In the genomic region with DNA sequence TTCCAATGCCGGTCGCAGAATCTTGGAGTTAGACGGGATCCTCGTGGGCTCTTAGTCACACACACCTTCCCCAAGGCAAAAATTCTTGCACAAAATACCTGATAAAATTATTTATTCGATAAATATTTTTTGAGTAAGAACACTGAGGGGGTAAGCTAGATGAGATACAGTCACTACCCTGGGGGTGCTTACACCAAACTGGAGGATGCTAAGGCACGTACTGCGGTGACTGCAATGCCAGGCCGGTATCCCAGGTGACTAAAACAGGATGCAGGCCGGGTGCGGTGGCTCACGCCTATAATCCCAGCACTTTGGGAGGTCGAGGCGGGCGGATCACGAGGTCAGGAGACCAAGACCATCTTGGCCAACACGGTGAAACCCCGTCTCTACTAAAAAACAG, we compare ENCODE assay signal across 14 cellular contexts. TPM values are rescaled to one million over a fixed set of nuclear protein-coding genes. Genes with fewer than 3 reads are reported as not detected.
DNase-seq lines count a peak whose midpoint lies in the region; ATAC-seq, FAIRE-seq and TF ChIP-seq lines count a peak whose summit lies in the region.
"Had no signal": no experiment of that assay in that cellular context is flagged by ENCODE, and none has a peak within 500 bp of the region (broad histone marks: within the 10 kb centered on the region; RNA-seq: fewer than 3 reads in every experiment).

No MANE protein-coding gene starts in this region.

- no peak for FAIRE-seq in H54 (lab: Jason Lieb, UNC)
- FAIRE-seq: TTC549, urothelium cell line had no signal

- TF ChIP-seq CTCF in activated B cell treated with CpG ODN at 0.5 μM for 24 hours (IDR thresholded peaks at IDR 0.05), result no peak

- H3K36me3 Mint-ChIP-seq in stimulated activated naive CD8-positive, alpha-beta T cell treated with anti-CD3 and anti-CD28 coated beads, Interleukin-15, Interleukin-2, amounts not matched to agents 100 ng/mL and 50 ng/mL, for 24 hours (ENCODE audit: low read depth), result no peaks in the 10 kb centered on the region
- peaks cover 7% of the 10 kb centered on the region for H3K36me3 Mint-ChIP-seq in activated B cell treated with CpG ODN at 0.5 μM for 24 hours (ENCODE audit: low read depth)
- H3K36me3 Mint-ChIP-seq in naive thymus-derived CD4-positive, alpha-beta T cell, result no peaks in the 10 kb centered on the region

- no peaks in the 10 kb centered on the region for H3K27me3 Mint-ChIP-seq in stimulated activated naive CD8-positive, alpha-beta T cell treated with anti-CD3 and anti-CD28 coated beads, Interleukin-15, Interleukin-2, amounts not matched to agents 100 ng/mL and 50 ng/mL, for 24 hours
- no peaks in the 10 kb centered on the region for H3K27me3 Mint-ChIP-seq in stimulated activated naive CD8-positive, alpha-beta T cell treated with anti-CD3 and anti-CD28 coated beads, Interleukin-15, amount 100 ng/mL, for 72 hours
- no peaks in the 10 kb centered on the region for H3K27me3 Mint-ChIP-seq in activated B cell treated with CpG ODN at 0.5 μM for 24 hours
- no peaks in the 10 kb centered on the region for H3K27me3 Mint-ChIP-seq in naive thymus-derived CD4-positive, alpha-beta T cell

- peaks cover 0 to 8% (median 0%) of the 10 kb centered on the region in 3 experiments for H3K36me3 ChIP-seq in naive thymus-derived CD4-positive, alpha-beta T cell (ENCODE audit: control insufficient read depth in 2 of 3, insufficient read depth in 3 of 3, low read length in 3 of 3)

- peaks cover 14 to 24% of the 10 kb centered on the region in 2 donors for H3K4me1 ChIP-seq in naive thymus-derived CD4-positive, alpha-beta T cell (ENCODE audit: control insufficient read depth in 2 of 2, insufficient read depth in 2 of 2, low read length in 2 of 2)

- intact Hi-C loops in activated B cell treated with CpG ODN at 0.5 μM for 24 hours (cut with micrococcal nuclease), result loop anchor here (5.0 to 10.0 kb wide), 3 partner anchors 266 to 593 kb away; a partner anchor contains a TSS
- intact Hi-C loops in naive thymus-derived CD4-positive, alpha-beta T cell (cut with micrococcal nuclease), result loop anchor here (5.0 to 10.0 kb wide), 5 partner anchors 56 to 907 kb away; a partner anchor contains a TSS

- CTCF ChIA-PET in activated B cell treated with CpG ODN at 0.5 μM for 24 hours (lab: Charles Lee), result interaction anchor here (1.9 to 3.0 kb wide), 2 partner anchors 8 to 202 kb away, joined by 4 to 10 read pairs; no protein-coding TSS in a partner anchor
- CTCF ChIA-PET in naive thymus-derived CD4-positive, alpha-beta T cell (lab: Charles Lee), result interaction anchor here (3.0 kb wide), 1 partner anchor 114 kb away, joined by 10 read pairs; no protein-coding TSS in a partner anchor

- peak overlapping the region; percentile 93 for H3K4me3 Mint-ChIP-seq in stimulated activated naive CD8-positive, alpha-beta T cell treated with anti-CD3 and anti-CD28 coated beads, Interleukin-15, Interleukin-2, amounts not matched to agents 100 ng/mL and 50 ng/mL, for 24 hours
- H3K4me3 Mint-ChIP-seq in stimulated activated naive CD8-positive, alpha-beta T cell treated with anti-CD3 and anti-CD28 coated beads, Interleukin-15, amount 100 ng/mL, for 72 hours, result peak overlapping the region in 1 of 2 donors; percentile 96
- peak overlapping the region; percentile 98 for H3K4me3 Mint-ChIP-seq in activated B cell treated with CpG ODN at 0.5 μM for 24 hours
- peak overlapping the region in 8 of 10 donors; percentile 94 to 100 (median 97) for H3K4me3 Mint-ChIP-seq in naive thymus-derived CD4-positive, alpha-beta T cell

- H3K4me1 Mint-ChIP-seq in stimulated activated naive CD8-positive, alpha-beta T cell treated with anti-CD3 and anti-CD28 coated beads, Interleukin-15, Interleukin-2, amounts not matched to agents 100 ng/mL and 50 ng/mL, for 24 hours (ENCODE audit: low read depth), result peaks cover 25% of the 10 kb centered on the region
- H3K4me1 Mint-ChIP-seq in stimulated activated naive CD8-positive, alpha-beta T cell treated with anti-CD3 and anti-CD28 coated beads, Interleukin-15, amount 100 ng/mL, for 72 hours, result peaks cover 29% of the 10 kb centered on the region
- peaks cover 31% of the 10 kb centered on the region for H3K4me1 Mint-ChIP-seq in activated B cell treated with CpG ODN at 0.5 μM for 24 hours
- H3K4me1 Mint-ChIP-seq in naive thymus-derived CD4-positive, alpha-beta T cell, result peaks cover 18 to 39% (median 29%) of the 10 kb centered on the region in 7 donors

- H3K27ac Mint-ChIP-seq in stimulated activated naive CD8-positive, alpha-beta T cell treated with anti-CD3 and anti-CD28 coated beads, Interleukin-15, Interleukin-2, amounts not matched to agents 100 ng/mL and 50 ng/mL, for 24 hours, result no peak overlapping the region
- no peak overlapping the region for H3K27ac Mint-ChIP-seq in stimulated activated naive CD8-positive, alpha-beta T cell treated with anti-CD3 and anti-CD28 coated beads, Interleukin-15, amount 100 ng/mL, for 72 hours
- no peak overlapping the region for H3K27ac Mint-ChIP-seq in activated B cell treated with CpG ODN at 0.5 μM for 24 hours
- peak overlapping the region in 3 of 9 donors; percentile 96 to 99 (median 97) for H3K27ac Mint-ChIP-seq in naive thymus-derived CD4-positive, alpha-beta T cell

- H3K4me3 ChIP-seq in naive thymus-derived CD4-positive, alpha-beta T cell (ENCODE audit: low read length), result no peak overlapping the region

- POLR2A ChIA-PET in activated B cell treated with CpG ODN at 0.5 μM for 24 hours (lab: Charles Lee), result interaction anchor here (2.1 to 3.0 kb wide), 3 partner anchors 8 to 114 kb away, joined by 18 to 41 read pairs (median 27); no protein-coding TSS in a partner anchor
- POLR2A ChIA-PET in naive thymus-derived CD4-positive, alpha-beta T cell (lab: Charles Lee), result interaction anchor here (0.7 to 2.5 kb wide), 4 partner anchors 8 to 114 kb away, joined by 3 to 30 read pairs (median 8); no protein-coding TSS in a partner anchor

- no peaks in the 10 kb centered on the region for H3K9me3 ChIP-seq in naive thymus-derived CD4-positive, alpha-beta T cell (ENCODE audit: control insufficient read depth in 2 of 3, low read length in 3 of 3)

- DNase-seq in stimulated activated naive CD8-positive, alpha-beta T cell treated with anti-CD3 and anti-CD28 coated beads, Interleukin-15, amount 100 ng/mL, for 72 hours, result no peak
- DNase-seq in activated B cell treated with CpG ODN at 0.5 μM for 24 hours (no peak), H54 (ENCODE audit: insufficient read length, low spot score) (no peak), HPDE6-E6E7 (ENCODE audit: extremely low spot score) (no peak)
- DNase-seq in naive thymus-derived CD4-positive, alpha-beta T cell, result no peak
- DNase-seq: amniotic stem cell, mesendoderm, NCI-H1694 treated with DMSO at 0.1 percent for 48 hours, NCI-H526 had no signal

- no peaks in the 10 kb centered on the region for H3K9me3 Mint-ChIP-seq in stimulated activated naive CD8-positive, alpha-beta T cell treated with anti-CD3 and anti-CD28 coated beads, Interleukin-15, Interleukin-2, amounts not matched to agents 100 ng/mL and 50 ng/mL, for 24 hours
- H3K9me3 Mint-ChIP-seq in stimulated activated naive CD8-positive, alpha-beta T cell treated with anti-CD3 and anti-CD28 coated beads, Interleukin-15, amount 100 ng/mL, for 72 hours, result no peaks in the 10 kb centered on the region
- no peaks in the 10 kb centered on the region for H3K9me3 Mint-ChIP-seq in activated B cell treated with CpG ODN at 0.5 μM for 24 hours
- H3K9me3 Mint-ChIP-seq in naive thymus-derived CD4-positive, alpha-beta T cell, result no peaks in the 10 kb centered on the region

- no peak for TF ChIP-seq POLR2A in H54 (IDR thresholded peaks at IDR 0.05; ENCODE audit: low read depth, low read length)

- H3K27me3 ChIP-seq in naive thymus-derived CD4-positive, alpha-beta T cell (ENCODE audit: control insufficient read depth in 2 of 2, insufficient read depth in 2 of 2, low read length in 2 of 2), result no peaks in the 10 kb centered on the region

- no peak overlapping the region for H3K27ac ChIP-seq in naive thymus-derived CD4-positive, alpha-beta T cell (ENCODE audit: low read depth, low read length)

- ATAC-seq in stimulated activated naive CD8-positive, alpha-beta T cell treated with anti-CD3 and anti-CD28 coated beads, Interleukin-15, amount 100 ng/mL, for 72 hours, result no peak
- ATAC-seq in activated B cell treated with CpG ODN at 0.5 μM for 24 hours (ENCODE audit: low read depth) (no peak), GM19467 (IDR thresholded peaks at IDR 0.05; ENCODE audit: unreplicated experiment) (no peak), HG03469 (IDR thresholded peaks at IDR 0.05; ENCODE audit: unreplicated experiment) (no peak)
- ATAC-seq in naive thymus-derived CD4-positive, alpha-beta T cell, result no peak

RNA-seq across cellular contexts. Expression of a gene that starts 1.7 kb away (rescaled TPM):
- total RNA-seq in activated B cell treated with CpG ODN at 0.5 μM for 24 hours, result 99.4 and 115 TPM in 2 replicates
- 100 to 1,000 TPM in 3 of 5 experiments, 10 to 100 TPM in 2; 64.0 to 114 (median 104) TPM for total RNA-seq in naive thymus-derived CD4-positive, alpha-beta T cell
- polyA plus RNA-seq in naive thymus-derived CD4-positive, alpha-beta T cell, result 10 to 100 TPM; 17.6 to 35.4 TPM

RNA-seq across cellular contexts. Expression of a gene that starts 41.0 kb away (rescaled TPM):
- total RNA-seq in activated B cell treated with CpG ODN at 0.5 μM for 24 hours, result not detected in 2 replicates
- not detected for total RNA-seq in naive thymus-derived CD4-positive, alpha-beta T cell
- polyA plus RNA-seq in naive thymus-derived CD4-positive, alpha-beta T cell, result not detected
